8 cellular contexts compared by ENCODE assay signal in the genomic region with DNA sequence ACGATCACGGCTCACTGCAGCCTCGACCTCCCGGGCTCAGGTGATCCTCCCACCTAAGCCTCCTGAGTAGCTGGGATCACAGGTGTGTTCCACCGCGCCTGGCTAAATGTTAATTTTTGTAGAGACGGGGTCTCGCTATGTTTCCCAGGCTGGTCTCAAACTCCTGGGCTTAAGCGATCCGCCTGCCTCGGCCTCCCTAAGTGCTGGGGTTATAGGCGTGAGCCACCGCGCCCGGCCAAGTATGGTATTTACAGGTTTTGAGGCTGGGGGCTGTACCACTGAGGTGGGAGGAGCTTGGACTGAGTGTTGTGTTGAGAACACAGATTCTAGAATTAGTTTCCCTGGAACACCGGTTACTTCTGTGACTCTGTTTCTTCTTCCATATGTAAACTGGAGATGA. TPM values are rescaled to one million over a fixed set of nuclear protein-coding genes. Genes with fewer than 3 reads are reported as not detected.
A peak's percentile ranks its signal among the peaks of the same experiment; 100 is the strongest.
DNase-seq lines count a peak whose midpoint lies in the region; ATAC-seq and TF ChIP-seq lines count a peak whose summit lies in the region.

No MANE protein-coding gene starts in this region.

- TF ChIP-seq CTCF in CD14-positive monocyte (IDR thresholded peaks at IDR 0.05), result no peak

- H3K4me3 Mint-ChIP-seq in CD14-positive monocyte (peak overlapping the region; percentile 48 to 94), memory B cell (peak overlapping the region; percentile 81)
- H3K4me3 Mint-ChIP-seq in activated CD8-positive, alpha-beta T cell treated with anti-CD3 and anti-CD28 coated beads, Interleukin-2, amount 10 ng/mL, durations not matched to agents 7 days and 5 days, result peak overlapping the region; percentile 69

- H3K4me1 ChIP-seq in ES-I3 (ENCODE audit: insufficient read depth, low read length), result peaks cover 10% of the 10 kb centered on the region; the same call in 1 of the 2 replicates

- H3K36me3 Mint-ChIP-seq in CD14-positive monocyte (peaks cover 14 to 15% of the 10 kb centered on the region in 2 donors), memory B cell (peaks cover 5% of the 10 kb centered on the region)
- H3K36me3 Mint-ChIP-seq in activated CD8-positive, alpha-beta T cell treated with anti-CD3 and anti-CD28 coated beads, Interleukin-2, amount 10 ng/mL, durations not matched to agents 7 days and 5 days (ENCODE audit: low read depth), result peaks cover 6% of the 10 kb centered on the region

- no peaks in the 10 kb centered on the region for H3K9me3 ChIP-seq in ES-I3 (ENCODE audit: control insufficient read depth, insufficient read depth, low read length)

- no peak for ATAC-seq in activated CD8-positive, alpha-beta T cell treated with anti-CD3 and anti-CD28 coated beads, Interleukin-2, amount 10 ng/mL, durations not matched to agents 7 days and 5 days
- ATAC-seq in memory B cell (ENCODE audit: low read depth), result no peak
- ATAC-seq in left colon, result no peak

- H3K27ac Mint-ChIP-seq in CD14-positive monocyte (peak overlapping the region in 1 of 7 donors; percentile 26), memory B cell (peak overlapping the region; percentile 16)
- H3K27ac Mint-ChIP-seq in activated CD8-positive, alpha-beta T cell treated with anti-CD3 and anti-CD28 coated beads, Interleukin-2, amount 10 ng/mL, durations not matched to agents 7 days and 5 days, result peak overlapping the region; percentile 79

- DNase-seq in CD14-positive monocyte (ENCODE audit: low spot score), result no peak
- no peak for DNase-seq in activated CD8-positive, alpha-beta T cell treated with anti-CD3 and anti-CD28 coated beads, Interleukin-2, amount 10 ng/mL, durations not matched to agents 7 days and 5 days
- no peak for DNase-seq in memory B cell (ENCODE audit: low spot score in 2 of 2)
- no peak for DNase-seq in posterior vena cava (ENCODE audit: low spot score)
- DNase-seq in DMS53 (lab: John Stamatoyannopoulos, UW), result no peak
- no peak for DNase-seq in SHP77 (lab: John Stamatoyannopoulos, UW)
- no peak for DNase-seq in left colon

- CTCF ChIA-PET in activated CD8-positive, alpha-beta T cell treated with anti-CD3 and anti-CD28 coated beads, Interleukin-2, amount 10 ng/mL, durations not matched to agents 7 days and 5 days (lab: Charles Lee), result interaction anchor here (0.9 to 6.6 kb wide), 5 partner anchors 12 to 145 kb away, joined by 3 to 83 read pairs (median 16); no protein-coding TSS in a partner anchor

- H3K9me3 Mint-ChIP-seq in CD14-positive monocyte (peaks cover 5 to 16% (median 11%) of the 10 kb centered on the region in 7 donors), memory B cell (peaks cover 2% of the 10 kb centered on the region)
- H3K9me3 Mint-ChIP-seq in activated CD8-positive, alpha-beta T cell treated with anti-CD3 and anti-CD28 coated beads, Interleukin-2, amount 10 ng/mL, durations not matched to agents 7 days and 5 days (ENCODE audit: insufficient read depth), result no peaks in the 10 kb centered on the region

- H3K27me3 Mint-ChIP-seq in CD14-positive monocyte (ENCODE audit: low read depth in 3 of 3) (peaks cover 36 to 72% (median 59%) of the 10 kb centered on the region in 3 donors), memory B cell (peaks cover 6% of the 10 kb centered on the region)
- H3K27me3 Mint-ChIP-seq in activated CD8-positive, alpha-beta T cell treated with anti-CD3 and anti-CD28 coated beads, Interleukin-2, amount 10 ng/mL, durations not matched to agents 7 days and 5 days (ENCODE audit: low read depth), result peaks cover 15% of the 10 kb centered on the region

- intact Hi-C loops in CD14-positive monocyte (cut with micrococcal nuclease), result loop anchor here in 1 of 2 donors (10.0 kb wide), 1 partner anchor 187 kb away; no protein-coding TSS in a partner anchor
- intact Hi-C loops in posterior vena cava (cut with DNase I), result loop anchor here in 1 of 2 donors (2.0 kb wide), 1 partner anchor 71 kb away; no protein-coding TSS in a partner anchor
- intact Hi-C loops in left colon (cut with DNase I, micrococcal nuclease), result no loop called here

- H3K4me1 Mint-ChIP-seq in CD14-positive monocyte (peaks cover 61% of the 10 kb centered on the region), memory B cell (peaks cover 44% of the 10 kb centered on the region)
- H3K4me1 Mint-ChIP-seq in activated CD8-positive, alpha-beta T cell treated with anti-CD3 and anti-CD28 coated beads, Interleukin-2, amount 10 ng/mL, durations not matched to agents 7 days and 5 days (ENCODE audit: low read depth), result peaks cover 37% of the 10 kb centered on the region

- POLR2A ChIA-PET in activated CD8-positive, alpha-beta T cell treated with anti-CD3 and anti-CD28 coated beads, Interleukin-2, amount 10 ng/mL, durations not matched to agents 7 days and 5 days (lab: Charles Lee), result interaction anchor here (0.6 kb wide), 1 partner anchor 22 kb away, joined by 3 read pairs; no protein-coding TSS in a partner anchor

- peak overlapping the region; percentile 59; the same call in 1 of the 2 replicates for H3K9ac ChIP-seq in ES-I3 (ENCODE audit: low read depth, low read length)

- H3K36me3 ChIP-seq in ES-I3 (ENCODE audit: insufficient read depth, low read length), result no peaks in the 10 kb centered on the region

RNA-seq across cellular contexts. Expression of a gene that starts 0.5 kb away (rescaled TPM):
- 1 to 10 TPM; 1.3 to 2.7 TPM for polyA plus RNA-seq in CD14-positive monocyte
- 1 to 10 TPM; 1.6 to 3.2 TPM for total RNA-seq in activated CD8-positive, alpha-beta T cell treated with anti-CD3 and anti-CD28 coated beads, Interleukin-2, amount 10 ng/mL, durations not matched to agents 7 days and 5 days
- total RNA-seq in posterior vena cava, result 1 to 10 TPM in 1 of 2 donors, under 1 TPM in 1; 0.67 to 1.9 TPM
- total RNA-seq in left colon, result 1 to 10 TPM in 1 of 2 donors, under 1 TPM in 1; 0.37 to 1.6 TPM

RNA-seq across cellular contexts. Expression of a gene that starts 0.9 kb away (rescaled TPM):
- polyA plus RNA-seq in CD14-positive monocyte, result 1 to 10 TPM; 1.5 to 2.7 TPM
- 1 to 10 TPM; 2.0 to 3.4 TPM for total RNA-seq in activated CD8-positive, alpha-beta T cell treated with anti-CD3 and anti-CD28 coated beads, Interleukin-2, amount 10 ng/mL, durations not matched to agents 7 days and 5 days
- total RNA-seq in posterior vena cava, result 10 to 100 TPM in 1 of 2 donors, 1 to 10 TPM in 1; 9.4 to 14.5 TPM
- 1 to 10 TPM; 3.4 to 6.1 TPM for total RNA-seq in left colon

RNA-seq across cellular contexts. Expression of a gene that starts 9.5 kb away (rescaled TPM):
- 100 to 1,000 TPM; 132 to 144 TPM for polyA plus RNA-seq in CD14-positive monocyte
- 100 to 1,000 TPM; 215 to 222 TPM for total RNA-seq in activated CD8-positive, alpha-beta T cell treated with anti-CD3 and anti-CD28 coated beads, Interleukin-2, amount 10 ng/mL, durations not matched to agents 7 days and 5 days
- total RNA-seq in posterior vena cava (100 to 1,000 TPM; 159 to 204 TPM), left colon (100 to 1,000 TPM; 218 to 260 TPM)

RNA-seq across cellular contexts. Expression of a gene that starts 30.0 kb away (rescaled TPM):
- polyA plus RNA-seq in CD14-positive monocyte, result 10 to 100 TPM; 27.3 to 28.2 TPM
- total RNA-seq in activated CD8-positive, alpha-beta T cell treated with anti-CD3 and anti-CD28 coated beads, Interleukin-2, amount 10 ng/mL, durations not matched to agents 7 days and 5 days, result 100 to 1,000 TPM; 154 to 172 TPM
- total RNA-seq in posterior vena cava (10 to 100 TPM; 33.2 to 73.0 TPM), left colon (10 to 100 TPM in 1 of 2 donors, 1 to 10 TPM in 1; 4.4 to 46.0 TPM)
